27 cellular contexts compared by ENCODE assay signal in genomic region chr21:31658053-31658452, GRCh38. TPM values are rescaled to one million over a fixed set of nuclear protein-coding genes. Genes with fewer than 3 reads are reported as not detected.
DNase-seq lines count a peak whose midpoint lies in the region; ATAC-seq and TF ChIP-seq lines count a peak whose summit lies in the region.
"Had no signal": no experiment of that assay in that cellular context is flagged by ENCODE, and none has a peak within 500 bp of the region (broad histone marks: within the 10 kb centered on the region; RNA-seq: fewer than 3 reads in every experiment).

No MANE protein-coding gene starts in this region.

- no peaks in the 10 kb centered on the region for H3K9me2 ChIP-seq in PC-9 (ENCODE audit: insufficient read depth)

- CTCF ChIA-PET in PC-9 (lab: Charles Lee): no interaction called here

- H2BK12ac ChIP-seq in trophoblast cell (ENCODE audit: low read length): no peak overlapping the region

- H3F3A ChIP-seq in PC-9 (ENCODE audit: insufficient read depth, low read depth): peaks cover 10% of the 10 kb centered on the region

- peaks cover 9% of the 10 kb centered on the region for H4K20me1 ChIP-seq in PC-9 (ENCODE audit: insufficient read depth)

- no peak overlapping the region for H3K9ac ChIP-seq in trophoblast cell (ENCODE audit: low read length)

- no peak for TF ChIP-seq CTCF in PC-9 (conservative IDR thresholded peaks at IDR 0.05)

- H3K9me3 ChIP-seq in PC-9 (ENCODE audit: insufficient read depth, low read depth) (no peaks in the 10 kb centered on the region), trophoblast cell (ENCODE audit: insufficient read depth, low read depth, low read length) (no peaks in the 10 kb centered on the region)
- H3K9me3 ChIP-seq: esophagus muscularis mucosa, gastroesophageal sphincter, left ventricle myocardium inferior had no signal

- H4K12ac ChIP-seq in trophoblast cell (ENCODE audit: low read depth, low read length): no peak overlapping the region

- H3K18ac ChIP-seq in trophoblast cell (ENCODE audit: low read length): no peak overlapping the region

- no peak overlapping the region for H3K27ac ChIP-seq in PC-9
- H3K27ac ChIP-seq in trophoblast cell (ENCODE audit: low read depth, low read length): no peak overlapping the region
- H3K27ac ChIP-seq: 22Rv1, HL-60, left ventricle myocardium inferior had no signal

- no TSS peak for BruUV-seq in PC-9 (replicated peaks; lab: Mats Ljungman, UMichigan)

- WGBS in trophoblast cell (ENCODE audit: extremely low coverage, insufficient coverage, insufficient read length): 100% methylated on average over 1 of the region's 9 CpGs

- H3K4ac ChIP-seq in trophoblast cell (ENCODE audit: low read depth, low read length): no peak overlapping the region

- no peak overlapping the region for H3K4me3 ChIP-seq in PC-9
- no peak overlapping the region for H3K4me3 ChIP-seq in trophoblast cell (ENCODE audit: low read depth, low read length)
- H3K4me3 ChIP-seq: coronary artery, esophagus muscularis mucosa, GM12878 had no signal

- H2AFZ ChIP-seq in PC-9 (no peak overlapping the region), trophoblast cell (ENCODE audit: insufficient read depth, low read length, poor library complexity) (no peak overlapping the region)

- no peak overlapping the region for H4K8ac ChIP-seq in trophoblast cell (ENCODE audit: low read depth, low read length)

- no peak overlapping the region for H2BK5ac ChIP-seq in trophoblast cell (ENCODE audit: low read depth, low read length, poor library complexity)

- H4K91ac ChIP-seq in trophoblast cell (ENCODE audit: low read depth, low read length): no peak overlapping the region

- no peak overlapping the region for H3K23ac ChIP-seq in trophoblast cell (ENCODE audit: low read length)

- no peak overlapping the region for H3K14ac ChIP-seq in trophoblast cell (ENCODE audit: low read length)

- peaks cover 7% of the 10 kb centered on the region; the same call in 1 of the 2 replicates for H3K36me3 ChIP-seq in PC-9 (ENCODE audit: low read depth)
- no peaks in the 10 kb centered on the region for H3K36me3 ChIP-seq in trophoblast cell (ENCODE audit: control insufficient read depth in 1 of 2, insufficient read depth in 2 of 2, low read length in 2 of 2)
- H3K36me3 ChIP-seq: left ventricle myocardium inferior had no signal

- POLR2A ChIA-PET in PC-9 (lab: Charles Lee; ENCODE audit: unreplicated experiment): no interaction called here

- intact Hi-C loops in PC-9 (cut with micrococcal nuclease; ENCODE audit: unreplicated experiment): loop anchor here (5.0 kb wide), 1 partner anchor 74 kb away; the partner anchor contains the start of gene SCAF4
- intact Hi-C loops in left colon (cut with DNase I, micrococcal nuclease): no loop called here

- H2BK120ac ChIP-seq in trophoblast cell (ENCODE audit: insufficient read depth, low read length, poor library complexity): no peak overlapping the region

- DNase-seq in DMS 273 (lab: John Stamatoyannopoulos, UW; ENCODE audit: unreplicated experiment) (peak; percentile 15), DMS 273 treated with DMSO at 0.1 percent for 48 hours (lab: John Stamatoyannopoulos, UW) (no peak), PC-9 (no peak), left colon (peak; percentile 73 to 75), trophoblast cell (peak; percentile 72 to 74), OCI-M2 (lab: John Stamatoyannopoulos, UW; ENCODE audit: unreplicated experiment) (no peak)
- DNase-seq: activated CD4-positive, CD25-positive, alpha-beta regulatory T cell; activated CD8-positive, alpha-beta T cell treated with anti-CD3 and anti-CD28 coated beads for 36 hours; activated effector memory CD4-positive, alpha-beta T cell treated with Interleukin-2 at 50 U/mL for 16 hours; COR-L47; hippocampal formation; immature natural killer cell; left ventricle myocardium inferior; midbrain; NCI-H1417 treated with DMSO at 0.1 percent for 48 hours; NCI-H446; Right ventricle myocardium superior; T-helper 9 cell had no signal

- H3K4me1 ChIP-seq in PC-9 (replicated peaks; ENCODE audit: insufficient read depth) (peaks cover 31% of the 10 kb centered on the region), trophoblast cell (ENCODE audit: control insufficient read depth in 1 of 2, insufficient read depth in 2 of 2, low read length in 2 of 2) (peaks cover 0 to 2% of the 10 kb centered on the region in 2 experiments)

- H3K4me2 ChIP-seq in PC-9 (0 out of 2 replicates have a peak overlapping the region, but pooled peaks have one; percentile 78), trophoblast cell (ENCODE audit: low read length) (no peak overlapping the region)

- no peaks in the 10 kb centered on the region for H3K27me3 ChIP-seq in PC-9 (ENCODE audit: insufficient read depth, low read depth)
- H3K27me3 ChIP-seq in trophoblast cell (ENCODE audit: insufficient read depth, low read length): no peaks in the 10 kb centered on the region
- H3K27me3 ChIP-seq: esophagus muscularis mucosa, gastroesophageal sphincter had no signal

- peaks cover 5% of the 10 kb centered on the region for H3K79me1 ChIP-seq in trophoblast cell (ENCODE audit: low read length)

- ATAC-seq in left colon (peak; percentile 57), GM18861 (IDR thresholded peaks at IDR 0.05; ENCODE audit: unreplicated experiment) (no peak)
- no peak for ATAC-seq in activated CD4-positive, CD25-positive, alpha-beta regulatory T cell treated with anti-CD3 and anti-CD28 coated beads, Interleukin-2, amount 50 U/mL, for 24 hours
- ATAC-seq: activated CD8-positive, alpha-beta T cell treated with anti-CD3 and anti-CD28 coated beads for 36 hours; gastroesophageal sphincter; GM12878; HCT116 had no signal

- H2AK5ac ChIP-seq in trophoblast cell (ENCODE audit: low read length): no peak overlapping the region

- H3K79me2 ChIP-seq in PC-9 (ENCODE audit: low read depth) (peaks cover 30% of the 10 kb centered on the region), trophoblast cell (ENCODE audit: control insufficient read depth, insufficient read depth, low read length, poor library complexity) (peaks cover 6% of the 10 kb centered on the region)

RNA-seq across cellular contexts. Expression of gene SOD1, which starts 1.4 kb away (rescaled TPM):
- total RNA-seq in PC-9 (2021): 275 and 288 TPM in 2 replicates
- total RNA-seq in left colon: 100 to 1,000 TPM; 274 to 339 TPM
- 163 and 166 TPM in 2 replicates for polyA plus RNA-seq in trophoblast cell (2013)

Comparison
In these comparisons a context has a peak if more than half of its experiments do, and no peak if none do; other contexts are left out.
1. DNase-seq: peak in DMS 273 (single experiment), left colon (2 of 2) and trophoblast cell (2 of 2); none in DMS 273 treated with DMSO at 0.1 percent for 48 hours (single experiment), PC-9 (0 of 2) and OCI-M2 (single experiment).